In the genomic region with DNA sequence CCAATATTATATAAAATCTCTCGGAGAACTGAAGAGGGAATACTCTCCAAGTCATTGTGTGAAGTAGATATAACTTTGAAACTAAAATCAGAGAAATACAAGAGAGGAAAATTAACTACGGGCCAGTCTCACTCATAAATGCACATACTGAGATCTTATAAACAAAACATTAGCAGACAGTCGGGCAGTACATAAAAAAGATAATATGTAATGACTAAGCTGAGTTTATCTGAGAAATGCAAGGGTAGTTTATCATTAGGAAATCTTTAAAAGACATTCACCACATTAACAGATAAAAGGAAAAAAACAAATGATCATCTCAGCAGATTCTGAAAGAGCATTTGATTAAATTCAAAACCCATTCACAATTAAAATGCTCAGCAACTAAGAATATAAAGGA, we compare ENCODE assay signal across 18 cellular contexts.
DNase-seq lines count a peak whose midpoint lies in the region; ATAC-seq, FAIRE-seq and TF ChIP-seq lines count a peak whose summit lies in the region.
"Had no signal": no experiment of that assay in that cellular context is flagged by ENCODE, and none has a peak within 500 bp of the region (broad histone marks: within the 10 kb centered on the region; RNA-seq: fewer than 3 reads in every experiment).

No MANE protein-coding gene starts in this region.

- CTCF ChIA-PET in activated CD8-positive, alpha-beta T cell treated with anti-CD3 and anti-CD28 coated beads for 36 hours (lab: Charles Lee), result no interaction called here
- CTCF ChIA-PET in activated CD8-positive, alpha-beta T cell treated with anti-CD3 and anti-CD28 coated beads, Interleukin-2, amount 10 ng/mL, durations not matched to agents 7 days and 5 days (lab: Charles Lee), result no interaction called here

- peaks cover 18% of the 10 kb centered on the region for H3K36me3 Mint-ChIP-seq in activated CD8-positive, alpha-beta T cell treated with anti-CD3 and anti-CD28 coated beads for 36 hours (ENCODE audit: low read depth)
- H3K36me3 Mint-ChIP-seq in activated CD8-positive, alpha-beta T cell treated with anti-CD3 and anti-CD28 coated beads, Interleukin-2, amount 10 ng/mL, durations not matched to agents 7 days and 5 days (ENCODE audit: low read depth), result peaks cover 35% of the 10 kb centered on the region
- no peaks in the 10 kb centered on the region for H3K36me3 Mint-ChIP-seq in T-helper 17 cell (ENCODE audit: low read depth)

- peak overlapping the region; percentile 52 for H3K27ac Mint-ChIP-seq in activated CD8-positive, alpha-beta T cell treated with anti-CD3 and anti-CD28 coated beads for 36 hours
- no peak overlapping the region for H3K27ac Mint-ChIP-seq in activated CD8-positive, alpha-beta T cell treated with anti-CD3 and anti-CD28 coated beads, Interleukin-2, amount 10 ng/mL, durations not matched to agents 7 days and 5 days
- H3K27ac Mint-ChIP-seq in T-helper 17 cell, result peak overlapping the region; percentile 86

- no peak for ATAC-seq in activated CD8-positive, alpha-beta T cell treated with anti-CD3 and anti-CD28 coated beads for 36 hours
- ATAC-seq in activated CD8-positive, alpha-beta T cell treated with anti-CD3 and anti-CD28 coated beads, Interleukin-2, amount 10 ng/mL, durations not matched to agents 7 days and 5 days, result no peak
- ATAC-seq in T-helper 17 cell, result no peak
- ATAC-seq in pancreas, result no peak
- ATAC-seq in GM19023 (IDR thresholded peaks at IDR 0.05; ENCODE audit: unreplicated experiment), result no peak

- H3K9me3 ChIP-seq in T-helper 17 cell (ENCODE audit: control insufficient read depth, low read length, poor library complexity, severe bottlenecking) (no peaks in the 10 kb centered on the region), fibroblast of lung (ENCODE audit: control insufficient read depth, insufficient read depth, low read depth, low read length) (no peaks in the 10 kb centered on the region), pancreas (no peaks in the 10 kb centered on the region)

- no peak overlapping the region for H3K4me2 ChIP-seq in fibroblast of lung (ENCODE audit: extremely low read depth, insufficient read depth, low read length)
- H3K4me2 ChIP-seq: BLaER1 had no signal

- no peak overlapping the region for H2AFZ ChIP-seq in fibroblast of lung (ENCODE audit: low read length)

- no peaks in the 10 kb centered on the region for H3K9me3 Mint-ChIP-seq in activated CD8-positive, alpha-beta T cell treated with anti-CD3 and anti-CD28 coated beads for 36 hours
- H3K9me3 Mint-ChIP-seq in activated CD8-positive, alpha-beta T cell treated with anti-CD3 and anti-CD28 coated beads, Interleukin-2, amount 10 ng/mL, durations not matched to agents 7 days and 5 days (ENCODE audit: insufficient read depth), result no peaks in the 10 kb centered on the region

- H3K27me3 ChIP-seq in fibroblast of lung (ENCODE audit: control insufficient read depth, insufficient read depth, low read length) (no peaks in the 10 kb centered on the region), pancreas (no peaks in the 10 kb centered on the region)

- H3K27ac ChIP-seq in fibroblast of lung (ENCODE audit: insufficient read depth, low read length) (no peak overlapping the region), pancreas (no peak overlapping the region)
- H3K27ac ChIP-seq: BLaER1 had no signal

- H3K4me1 ChIP-seq in fibroblast of lung (ENCODE audit: control insufficient read depth, extremely low read depth, insufficient read depth, low read length) (peaks cover 2% of the 10 kb centered on the region), pancreas (no peaks in the 10 kb centered on the region)
- H3K4me1 ChIP-seq: BLaER1 had no signal

- H3K79me2 ChIP-seq in fibroblast of lung (ENCODE audit: control insufficient read depth, insufficient read depth, low read length), result no peaks in the 10 kb centered on the region

- peak; percentile 89 for FAIRE-seq in pancreas (lab: Jason Lieb, UNC)

- no peaks in the 10 kb centered on the region for H4K20me1 ChIP-seq in fibroblast of lung (ENCODE audit: control insufficient read depth, extremely low read depth, insufficient read depth, low read length)

- H3K4me1 Mint-ChIP-seq in activated CD8-positive, alpha-beta T cell treated with anti-CD3 and anti-CD28 coated beads for 36 hours (ENCODE audit: low read depth), result peaks cover 32% of the 10 kb centered on the region
- H3K4me1 Mint-ChIP-seq in activated CD8-positive, alpha-beta T cell treated with anti-CD3 and anti-CD28 coated beads, Interleukin-2, amount 10 ng/mL, durations not matched to agents 7 days and 5 days (ENCODE audit: low read depth), result peaks cover 24% of the 10 kb centered on the region
- peaks cover 18% of the 10 kb centered on the region for H3K4me1 Mint-ChIP-seq in T-helper 17 cell

- no peak overlapping the region for H3K4me3 Mint-ChIP-seq in activated CD8-positive, alpha-beta T cell treated with anti-CD3 and anti-CD28 coated beads for 36 hours
- no peak overlapping the region for H3K4me3 Mint-ChIP-seq in activated CD8-positive, alpha-beta T cell treated with anti-CD3 and anti-CD28 coated beads, Interleukin-2, amount 10 ng/mL, durations not matched to agents 7 days and 5 days
- H3K4me3 Mint-ChIP-seq in T-helper 17 cell, result no peak overlapping the region
- H3K4me3 Mint-ChIP-seq: H9 had no signal

- DNase-seq in activated CD8-positive, alpha-beta T cell treated with anti-CD3 and anti-CD28 coated beads for 36 hours, result no peak
- DNase-seq in activated CD8-positive, alpha-beta T cell treated with anti-CD3 and anti-CD28 coated beads, Interleukin-2, amount 10 ng/mL, durations not matched to agents 7 days and 5 days, result no peak
- DNase-seq in T-helper 17 cell, result no peak
- peak; percentile 26 to 52 for DNase-seq in fibroblast of lung (ENCODE audit: low read depth in 2 of 2)
- DNase-seq in pancreas, result no peak
- DNase-seq in SHP77 treated with DMSO at 0.1 percent for 48 hours (lab: John Stamatoyannopoulos, UW), result no peak
- DNase-seq in stimulated activated CD4-positive, alpha-beta T cell treated with anti-CD3 and anti-CD28 coated beads, Interleukin-4, amount 100 ng/mL, for 4 hours, result no peak
- DNase-seq: 8988T; EL; H9; MV-4-11; NCI-H1417 treated with DMSO at 0.1 percent for 48 hours; NCI-H2029 treated with DMSO at 0.1 percent for 48 hours; NCI-H524 treated with DMSO at 0.1 percent for 48 hours; NK-92 treated with Interleukin-12 subunit alpha and Interleukin-12 subunit beta, amount 100 ng/mL, for 24 hours; OCI-M1 had no signal

- H3K4me3 ChIP-seq in fibroblast of lung (replicated peaks in 1 of 4; ENCODE audit: control extremely low read depth in 1 of 4, insufficient read depth in 1 of 4, low read depth in 3 of 4, low read length in 4 of 4), result no peak overlapping the region
- H3K4me3 ChIP-seq in pancreas, result no peak overlapping the region
- H3K4me3 ChIP-seq: BLaER1 had no signal

- H3K36me3 ChIP-seq in fibroblast of lung (ENCODE audit: control insufficient read depth, insufficient read depth, low read length) (no peaks in the 10 kb centered on the region), pancreas (no peaks in the 10 kb centered on the region)
- H3K36me3 ChIP-seq: BLaER1 had no signal

- no peak for TF ChIP-seq CTCF in activated CD8-positive, alpha-beta T cell treated with anti-CD3 and anti-CD28 coated beads for 36 hours (IDR thresholded peaks at IDR 0.05)
- no peak for TF ChIP-seq CTCF in fibroblast of lung (conservative IDR thresholded peaks at IDR 0.05 in 1 of 2, IDR thresholded peaks at IDR 0.05 in 1 of 2; ENCODE audit: low read depth in 1 of 2, low read length in 2 of 2)
- TF ChIP-seq CTCF in pancreas (IDR thresholded peaks at IDR 0.05), result no peak

- POLR2A ChIA-PET in activated CD8-positive, alpha-beta T cell treated with anti-CD3 and anti-CD28 coated beads for 36 hours (lab: Charles Lee), result no interaction called here
- POLR2A ChIA-PET in activated CD8-positive, alpha-beta T cell treated with anti-CD3 and anti-CD28 coated beads, Interleukin-2, amount 10 ng/mL, durations not matched to agents 7 days and 5 days (lab: Charles Lee), result no interaction called here

- 56 to 59% methylated on average over 3 of the region's 3 CpGs for WGBS in pancreas, 2 donors

- H3K27me3 Mint-ChIP-seq in activated CD8-positive, alpha-beta T cell treated with anti-CD3 and anti-CD28 coated beads for 36 hours, result no peaks in the 10 kb centered on the region
- no peaks in the 10 kb centered on the region for H3K27me3 Mint-ChIP-seq in activated CD8-positive, alpha-beta T cell treated with anti-CD3 and anti-CD28 coated beads, Interleukin-2, amount 10 ng/mL, durations not matched to agents 7 days and 5 days (ENCODE audit: low read depth)
- no peaks in the 10 kb centered on the region for H3K27me3 Mint-ChIP-seq in T-helper 17 cell

- intact Hi-C loops in activated CD8-positive, alpha-beta T cell treated with anti-CD3 and anti-CD28 coated beads for 36 hours (cut with micrococcal nuclease), result loop anchor here (10.0 kb wide), 1 partner anchor 171 kb away; no protein-coding TSS in a partner anchor
- intact Hi-C loops in pancreas (cut with DNase I), result no loop called here

- H3K9ac ChIP-seq in fibroblast of lung (ENCODE audit: insufficient read depth, low read length), result no peak overlapping the region
- H3K9ac ChIP-seq: BLaER1 had no signal

Comparison
In these comparisons a context has a peak if more than half of its experiments do, and no peak if none do; other contexts are left out.
1. DNase-seq: peak in fibroblast of lung (2 of 2); none in activated CD8-positive, alpha-beta T cell treated with anti-CD3 and anti-CD28 coated beads for 36 hours (single experiment), activated CD8-positive, alpha-beta T cell treated with anti-CD3 and anti-CD28 coated beads, Interleukin-2, amount 10 ng/mL, durations not matched to agents 7 days and 5 days (single experiment), T-helper 17 cell (0 of 3), pancreas (0 of 6), SHP77 treated with DMSO at 0.1 percent for 48 hours (single experiment) and stimulated activated CD4-positive, alpha-beta T cell treated with anti-CD3 and anti-CD28 coated beads, Interleukin-4, amount 100 ng/mL, for 4 hours (0 of 2).